Comparison of ENCODE assay signal across 8 cellular contexts in the genomic region with DNA sequence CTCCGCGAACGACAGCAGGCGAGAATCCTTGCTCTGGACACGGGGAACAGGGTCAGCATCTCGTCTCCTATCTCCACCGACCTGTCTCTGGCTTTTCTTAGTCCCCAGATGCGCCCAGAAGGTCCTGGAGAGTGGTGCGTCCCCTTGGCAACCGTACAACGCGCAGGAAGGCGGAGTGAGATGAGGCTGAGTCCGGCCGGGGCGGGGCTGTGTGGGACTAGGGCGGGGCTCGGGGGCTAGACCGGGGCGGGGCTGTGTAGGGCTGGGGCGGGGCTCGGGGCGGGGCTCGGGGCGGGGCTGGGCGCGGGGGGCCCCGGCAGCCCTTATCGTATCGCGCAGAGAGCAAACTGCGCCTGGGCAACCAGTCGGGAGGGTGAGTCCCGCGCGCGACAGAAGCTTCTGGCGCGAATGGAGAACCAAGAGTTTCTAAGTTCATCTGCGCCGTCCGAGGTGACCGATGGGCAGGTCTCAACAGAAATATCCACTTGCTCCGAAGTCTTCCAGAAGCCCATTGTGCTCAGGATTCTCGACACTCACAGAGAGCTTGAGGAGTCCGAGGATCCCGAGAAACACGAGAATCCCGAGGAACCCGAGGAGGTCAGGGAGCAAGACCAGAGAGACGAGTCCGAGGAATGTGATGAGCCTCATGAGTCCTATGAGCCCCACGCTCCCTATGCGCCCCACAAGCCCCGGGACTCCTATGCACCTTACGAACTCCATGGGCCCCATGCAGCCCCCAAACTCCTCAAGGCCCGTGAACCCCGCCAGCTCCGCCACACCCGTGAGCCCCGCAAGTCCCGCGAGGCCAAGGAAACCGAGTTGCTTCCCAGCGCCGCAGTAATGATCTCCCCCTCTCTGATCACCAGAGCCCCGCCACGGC. TPM values are rescaled to one million over a fixed set of nuclear protein-coding genes. Genes with fewer than 3 reads are reported as not detected.
DNase-seq lines count a peak whose midpoint lies in the region; ATAC-seq and TF ChIP-seq lines count a peak whose summit lies in the region.

No MANE protein-coding gene starts in this region.

- no peak overlapping the region for H3K27ac ChIP-seq in liver (ENCODE audit: low read depth in 1 of 2, low read length in 2 of 2)

- DNase-seq in A172 (ENCODE audit: low spot score) (peak; percentile 47), NCI-H460 (ENCODE audit: extremely low read depth, low read depth) (peak; percentile 70), dermis blood vessel endothelial cell (peak; percentile 75)
- peak; percentile 81 for DNase-seq in activated CD4-positive, alpha-beta T cell treated with anti-CD3 and anti-CD28 coated beads, Interleukin-2, amount 10 ng/mL, durations not matched to agents 7 days and 5 days
- DNase-seq in stimulated activated CD4-positive, alpha-beta T cell treated with anti-CD3 and anti-CD28 coated beads, Interleukin-2, amount 100 ng/mL, for 24 hours, result peak; percentile 85 to 88

- peaks cover 26% of the 10 kb centered on the region for H3K27me3 Mint-ChIP-seq in activated CD4-positive, alpha-beta T cell treated with anti-CD3 and anti-CD28 coated beads, Interleukin-2, amount 10 ng/mL, durations not matched to agents 7 days and 5 days

- H3K9ac ChIP-seq in liver (ENCODE audit: low read depth in 1 of 2, low read length in 2 of 2), result no peak overlapping the region

- no peaks in the 10 kb centered on the region for H3K9me3 ChIP-seq in liver (ENCODE audit: control insufficient read depth in 4 of 4, low read length in 3 of 4)

- 6% methylated on average over 68 of the region's 68 CpGs for WGBS in liver

- CTCF ChIA-PET in activated CD4-positive, alpha-beta T cell treated with anti-CD3 and anti-CD28 coated beads, Interleukin-2, amount 10 ng/mL, durations not matched to agents 7 days and 5 days (lab: Charles Lee), result interaction anchor here (0.6 to 0.9 kb wide), 3 partner anchors 95 to 484 kb away, joined by 3 to 5 read pairs (median 4); partner anchors contain the start of genes PAICS, PPAT and REST

- no peaks in the 10 kb centered on the region for H3K36me3 ChIP-seq in liver (ENCODE audit: control insufficient read depth in 4 of 4, insufficient read depth in 3 of 4, low read depth in 1 of 4, low read length in 3 of 4)

- peaks cover 4% of the 10 kb centered on the region for H3K4me1 Mint-ChIP-seq in activated CD4-positive, alpha-beta T cell treated with anti-CD3 and anti-CD28 coated beads, Interleukin-2, amount 10 ng/mL, durations not matched to agents 7 days and 5 days

- H3K9me3 Mint-ChIP-seq in activated CD4-positive, alpha-beta T cell treated with anti-CD3 and anti-CD28 coated beads, Interleukin-2, amount 10 ng/mL, durations not matched to agents 7 days and 5 days, result no peaks in the 10 kb centered on the region

- peak overlapping the region in 2 of 3 donors; percentile 34 to 59 for H3K4me3 ChIP-seq in liver (ENCODE audit: low read depth in 1 of 3, low read length in 3 of 3)

- TF ChIP-seq CTCF in liver (IDR thresholded peaks at IDR 0.05; ENCODE audit: low read depth, low read length, missing input control), result no peak

- peak overlapping the region; percentile 38 for H3K4me3 Mint-ChIP-seq in activated CD4-positive, alpha-beta T cell treated with anti-CD3 and anti-CD28 coated beads, Interleukin-2, amount 10 ng/mL, durations not matched to agents 7 days and 5 days

- peaks cover 0 to 12% (median 0%) of the 10 kb centered on the region in 4 donors for H3K27me3 ChIP-seq in liver (ENCODE audit: control insufficient read depth in 4 of 4, insufficient read depth in 4 of 4, low read length in 3 of 4)

- peaks cover 4 to 7% (median 6%) of the 10 kb centered on the region in 4 donors for H3K4me1 ChIP-seq in liver (ENCODE audit: control insufficient read depth in 4 of 4, insufficient read depth in 4 of 4, low read length in 3 of 4)

- H3K27ac Mint-ChIP-seq in activated CD4-positive, alpha-beta T cell treated with anti-CD3 and anti-CD28 coated beads, Interleukin-2, amount 10 ng/mL, durations not matched to agents 7 days and 5 days, result no peak overlapping the region

- TF ChIP-seq RAD21 in liver (IDR thresholded peaks at IDR 0.05), result no peak

- no peaks in the 10 kb centered on the region for H3K36me3 Mint-ChIP-seq in activated CD4-positive, alpha-beta T cell treated with anti-CD3 and anti-CD28 coated beads, Interleukin-2, amount 10 ng/mL, durations not matched to agents 7 days and 5 days (ENCODE audit: low read depth)

- ATAC-seq in GM18858 (IDR thresholded peaks at IDR 0.05; ENCODE audit: unreplicated experiment), result peak; percentile 83
- peak; percentile 85 for ATAC-seq in HG03066 (IDR thresholded peaks at IDR 0.05; ENCODE audit: low read depth, unreplicated experiment)

- POLR2A ChIA-PET in activated CD4-positive, alpha-beta T cell treated with anti-CD3 and anti-CD28 coated beads, Interleukin-2, amount 10 ng/mL, durations not matched to agents 7 days and 5 days (lab: Charles Lee), result no interaction called here

TF ChIP-seq in liver, 16 proteins besides CTCF, POLR2A, EP300 and RAD21:
- TF ChIP-seq TAF1 (conservative IDR thresholded peaks at IDR 0.05), result no peak
- TF ChIP-seq, protein P1, sequence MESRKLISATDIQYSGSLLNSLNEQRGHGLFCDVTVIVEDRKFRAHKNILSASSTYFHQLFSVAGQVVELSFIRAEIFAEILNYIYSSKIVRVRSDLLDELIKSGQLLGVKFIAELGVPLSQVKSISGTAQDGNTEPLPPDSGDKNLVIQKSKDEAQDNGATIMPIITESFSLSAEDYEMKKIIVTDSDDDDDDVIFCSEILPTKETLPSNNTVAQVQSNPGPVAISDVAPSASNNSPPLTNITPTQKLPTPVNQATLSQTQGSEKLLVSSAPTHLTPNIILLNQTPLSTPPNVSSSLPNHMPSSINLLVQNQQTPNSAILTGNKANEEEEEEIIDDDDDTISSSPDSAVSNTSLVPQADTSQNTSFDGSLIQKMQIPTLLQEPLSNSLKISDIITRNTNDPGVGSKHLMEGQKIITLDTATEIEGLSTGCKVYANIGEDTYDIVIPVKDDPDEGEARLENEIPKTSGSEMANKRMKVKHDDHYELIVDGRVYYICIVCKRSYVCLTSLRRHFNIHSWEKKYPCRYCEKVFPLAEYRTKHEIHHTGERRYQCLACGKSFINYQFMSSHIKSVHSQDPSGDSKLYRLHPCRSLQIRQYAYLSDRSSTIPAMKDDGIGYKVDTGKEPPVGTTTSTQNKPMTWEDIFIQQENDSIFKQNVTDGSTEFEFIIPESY (IDR thresholded peaks at IDR 0.05), result peak; percentile 35

RNA-seq across cellular contexts. Expression of gene ARL9, which starts 24.9 kb away (rescaled TPM):
- total RNA-seq in A172 (2014; rRNA removed; shearing (Covaris generic)), result not detected in 2 replicates
- total RNA-seq in NCI-H460 (2014; rRNA removed; shearing (Covaris generic)), result not detected in 2 replicates
- polyA plus RNA-seq in NCI-H460 (2014; cell fraction: nucleus; rRNA removed), result not detected in 2 replicates
- total RNA-seq in activated CD4-positive, alpha-beta T cell treated with anti-CD3 and anti-CD28 coated beads, Interleukin-2, amount 10 ng/mL, durations not matched to agents 7 days and 5 days, result under 1 TPM in 1 of 2 experiments, not detected in 1; 0.10 TPM
- total RNA-seq in dermis blood vessel endothelial cell (not detected in 2 replicates), liver (under 1 TPM; 0.08 to 0.61 TPM)
- under 1 TPM in 1 of 2 donors, not detected in 1; 0.10 TPM for polyA plus RNA-seq in liver
